ENCODE assay signal across 28 cellular contexts in genomic region chr13:27516103-27516502, GRCh38.
"Had no signal": no experiment of that assay in that cellular context is flagged by ENCODE, and none has a peak within 500 bp of the region (broad histone marks: within the 10 kb centered on the region; RNA-seq: fewer than 3 reads in every experiment).

No MANE protein-coding gene starts in this region.

- H3K36me3 ChIP-seq: neutrophil, pancreas, prostate gland, spleen, suprapubic skin, tibial artery, transverse colon, upper lobe of right lung, uterus had no signal

- H3K9me3 ChIP-seq: neutrophil, pancreas, prostate gland, spleen, suprapubic skin, testis, tibial artery, upper lobe of right lung, uterus had no signal

- FAIRE-seq: pancreas had no signal

- ATAC-seq: naive thymus-derived CD8-positive, alpha-beta T cell; natural killer cell treated with Interleukin-12 subunit alpha and Interleukin-12 subunit beta and Interleukin-15 and Interleukin-18, amount 100 ng/mL, for 72 hours; pancreas; right cardiac atrium; sciatic nerve; stimulated activated memory B cell treated with anti-CD40 and anti-IgM and Interleukin-4, amounts not matched to agents 10 μg/mL and 1 μg/mL and 100 μg/mL, for 72 hours; stimulated activated naive CD8-positive, alpha-beta T cell treated with anti-CD3 and anti-CD28 coated beads, Interleukin-15, amount 100 ng/mL, for 72 hours; stimulated activated naive CD8-positive, alpha-beta T cell treated with anti-CD3 and anti-CD28 coated beads, Interleukin-15, Interleukin-2, amounts not matched to agents 100 U/mL and 50 U/mL, for 24 hours; upper lobe of right lung had no signal

- H3K4me1 ChIP-seq: pancreas, prostate gland, spleen, suprapubic skin, testis, tibial artery, transverse colon, upper lobe of right lung, uterus had no signal

- H3K4me3 ChIP-seq: pancreas, prostate gland, skin epidermis, smooth muscle cell, spleen, suprapubic skin, testis, tibial artery, transverse colon, upper lobe of right lung, uterus had no signal

- H3K4me2 ChIP-seq: smooth muscle cell had no signal

- H3K27ac ChIP-seq: neutrophil, pancreas, prostate gland, skin epidermis, spleen, suprapubic skin, testis, tibial artery, transverse colon, upper lobe of right lung, uterus had no signal

- DNase-seq: naive thymus-derived CD8-positive, alpha-beta T cell; nephron progenitor cell; nucleus accumbens; pancreas; right cardiac atrium; spleen; stimulated activated CD4-positive, alpha-beta T cell treated with anti-CD3 and anti-CD28 coated beads, Interleukin-12 subunit alpha, Interleukin-12 subunit beta, amount 100 ng/mL, for 4 hours; stimulated activated CD4-positive, alpha-beta T cell treated with anti-CD3 and anti-CD28 coated beads, Interleukin-1b, Interleukin-23, amount 100 ng/mL, for 48 hours; stimulated activated CD4-positive, alpha-beta T cell treated with anti-CD3 and anti-CD28 coated beads, Interleukin-4, amount 100 ng/mL, for 1 hour; stimulated activated CD4-positive, alpha-beta T cell treated with anti-CD3 and anti-CD28 coated beads, Interleukin-4, amount 100 ng/mL, for 4 hours; stimulated activated CD8-positive, alpha-beta memory T cell treated with anti-CD3 and anti-CD28 coated beads, Interleukin-4, amount 100 ng/mL, for 48 hours; stimulated activated naive CD4-positive, alpha-beta T cell; stimulated activated naive CD8-positive, alpha-beta T cell treated with anti-CD3 and anti-CD28 coated beads, Interleukin-15, amount 100 ng/mL, for 72 hours; stimulated activated naive CD8-positive, alpha-beta T cell treated with anti-CD3 and anti-CD28 coated beads, Interleukin-15, Interleukin-2, amounts not matched to agents 100 U/mL and 50 U/mL, for 24 hours; substantia nigra; testis; tibial artery; transverse colon; upper lobe of right lung; uterus had no signal

- H3K27me3 ChIP-seq: neutrophil, suprapubic skin, testis, upper lobe of right lung, uterus had no signal
